1 cellular context compared by ENCODE assay signal in the genomic region with DNA sequence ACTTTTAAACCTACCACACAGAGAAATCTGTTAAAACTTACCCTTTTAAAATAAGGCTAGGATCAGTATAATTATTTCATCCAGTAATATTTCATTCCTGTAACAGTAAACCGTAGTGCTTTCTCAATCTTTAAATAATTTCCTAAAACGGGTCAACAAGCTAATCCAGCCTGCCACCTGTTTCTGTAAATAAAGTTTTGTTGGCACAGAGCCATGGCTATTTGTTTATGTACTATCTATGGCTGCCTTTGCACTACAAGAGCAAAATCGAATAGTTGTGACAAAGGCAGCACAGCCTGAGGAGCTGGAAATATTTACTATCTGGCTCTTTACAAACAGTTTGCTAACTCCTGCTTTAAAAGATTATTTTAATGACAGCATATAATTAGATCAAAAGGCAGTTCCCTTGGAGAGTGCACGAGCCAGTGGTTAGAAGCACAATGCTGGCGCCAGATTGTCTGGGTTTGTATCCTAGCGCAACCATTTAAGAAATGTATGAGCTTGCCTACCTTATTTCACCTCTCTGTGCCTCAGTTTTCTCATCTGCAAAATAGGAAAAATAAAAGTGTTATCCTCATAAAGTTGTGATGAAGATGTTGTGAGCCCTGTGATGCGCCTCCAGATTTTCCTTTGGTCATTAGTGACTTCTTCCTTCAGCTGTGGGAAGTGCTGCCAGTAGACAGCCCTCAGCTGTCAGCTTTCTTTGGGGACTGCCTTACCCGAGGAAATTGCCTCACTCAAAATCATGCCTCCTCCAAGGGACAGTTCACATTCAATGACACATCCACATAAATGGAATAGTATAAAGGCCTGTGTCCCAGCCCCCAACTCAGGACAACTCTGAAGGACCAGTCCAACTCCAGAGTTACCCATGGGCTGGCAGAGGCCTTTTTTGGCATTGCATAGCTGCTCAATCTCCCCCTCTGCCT.
TF ChIP-seq lines count a peak whose summit lies in the region.

No MANE protein-coding gene starts in this region.

TF ChIP-seq in HEK293, 187 proteins besides CTCF, POLR2A, EP300 and RAD21 (continued from another document):
- TF ChIP-seq, protein P1, sequence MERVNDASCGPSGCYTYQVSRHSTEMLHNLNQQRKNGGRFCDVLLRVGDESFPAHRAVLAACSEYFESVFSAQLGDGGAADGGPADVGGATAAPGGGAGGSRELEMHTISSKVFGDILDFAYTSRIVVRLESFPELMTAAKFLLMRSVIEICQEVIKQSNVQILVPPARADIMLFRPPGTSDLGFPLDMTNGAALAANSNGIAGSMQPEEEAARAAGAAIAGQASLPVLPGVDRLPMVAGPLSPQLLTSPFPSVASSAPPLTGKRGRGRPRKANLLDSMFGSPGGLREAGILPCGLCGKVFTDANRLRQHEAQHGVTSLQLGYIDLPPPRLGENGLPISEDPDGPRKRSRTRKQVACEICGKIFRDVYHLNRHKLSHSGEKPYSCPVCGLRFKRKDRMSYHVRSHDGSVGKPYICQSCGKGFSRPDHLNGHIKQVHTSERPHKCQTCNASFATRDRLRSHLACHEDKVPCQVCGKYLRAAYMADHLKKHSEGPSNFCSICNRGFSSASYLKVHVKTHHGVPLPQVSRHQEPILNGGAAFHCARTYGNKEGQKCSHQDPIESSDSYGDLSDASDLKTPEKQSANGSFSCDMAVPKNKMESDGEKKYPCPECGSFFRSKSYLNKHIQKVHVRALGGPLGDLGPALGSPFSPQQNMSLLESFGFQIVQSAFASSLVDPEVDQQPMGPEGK (tag by site-specific recombination; IDR thresholded peaks at IDR 0.05): no peak
- no peak for TF ChIP-seq ZNF658 (tag by site-specific recombination; IDR thresholded peaks at IDR 0.05)
- peak; percentile 95 for TF ChIP-seq TCF7L2 (IDR thresholded peaks at IDR 0.05; ENCODE audit: borderline replicate concordance, low read depth, low read length)
- no peak for TF ChIP-seq RBAK (tag by site-specific recombination; IDR thresholded peaks at IDR 0.05)
- no peak for TF ChIP-seq BCL11B (tag by site-specific recombination; IDR thresholded peaks at IDR 0.05; ENCODE audit: low read depth)
- TF ChIP-seq ZBTB48 (tag by site-specific recombination; IDR thresholded peaks at IDR 0.05): no peak
- TF ChIP-seq ZNF701 (tag by site-specific recombination; IDR thresholded peaks at IDR 0.05): no peak
- no peak for TF ChIP-seq ZNF394 (tag by site-specific recombination; IDR thresholded peaks at IDR 0.05; ENCODE audit: borderline replicate concordance)
- TF ChIP-seq, protein P2, sequence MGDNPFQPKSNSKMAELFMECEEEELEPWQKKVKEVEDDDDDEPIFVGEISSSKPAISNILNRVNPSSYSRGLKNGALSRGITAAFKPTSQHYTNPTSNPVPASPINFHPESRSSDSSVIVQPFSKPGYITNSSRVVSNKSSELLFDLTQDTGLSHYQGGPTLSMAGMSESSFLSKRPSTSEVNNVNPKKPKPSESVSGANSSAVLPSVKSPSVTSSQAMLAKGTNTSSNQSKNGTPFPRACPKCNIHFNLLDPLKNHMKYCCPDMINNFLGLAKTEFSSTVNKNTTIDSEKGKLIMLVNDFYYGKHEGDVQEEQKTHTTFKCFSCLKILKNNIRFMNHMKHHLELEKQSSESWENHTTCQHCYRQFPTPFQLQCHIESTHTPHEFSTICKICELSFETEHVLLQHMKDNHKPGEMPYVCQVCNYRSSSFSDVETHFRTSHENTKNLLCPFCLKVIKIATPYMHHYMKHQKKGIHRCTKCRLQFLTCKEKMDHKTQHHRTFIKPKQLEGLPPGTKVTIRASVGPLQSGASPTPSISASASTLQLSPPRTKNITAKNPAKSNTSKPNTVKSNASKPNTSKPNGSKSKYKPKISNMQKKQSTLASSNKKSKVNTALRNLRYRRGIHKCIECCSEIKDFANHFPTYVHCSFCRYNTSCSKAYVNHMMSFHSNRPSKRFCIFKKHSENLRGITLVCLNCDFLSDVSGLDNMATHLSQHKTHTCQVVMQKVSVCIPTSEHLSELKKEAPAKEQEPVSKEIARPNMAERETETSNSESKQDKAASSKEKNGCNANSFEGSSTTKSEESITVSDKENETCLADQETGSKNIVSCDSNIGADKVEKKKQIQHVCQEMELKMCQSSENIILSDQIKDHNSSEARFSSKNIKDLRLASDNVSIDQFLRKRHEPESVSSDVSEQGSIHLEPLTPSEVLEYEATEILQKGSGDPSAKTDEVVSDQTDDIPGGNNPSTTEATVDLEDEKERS (tag by site-specific recombination; IDR thresholded peaks at IDR 0.05): no peak
- no peak for TF ChIP-seq ZNF555 (tag by site-specific recombination; conservative IDR thresholded peaks at IDR 0.05)
- TF ChIP-seq, protein P3, sequence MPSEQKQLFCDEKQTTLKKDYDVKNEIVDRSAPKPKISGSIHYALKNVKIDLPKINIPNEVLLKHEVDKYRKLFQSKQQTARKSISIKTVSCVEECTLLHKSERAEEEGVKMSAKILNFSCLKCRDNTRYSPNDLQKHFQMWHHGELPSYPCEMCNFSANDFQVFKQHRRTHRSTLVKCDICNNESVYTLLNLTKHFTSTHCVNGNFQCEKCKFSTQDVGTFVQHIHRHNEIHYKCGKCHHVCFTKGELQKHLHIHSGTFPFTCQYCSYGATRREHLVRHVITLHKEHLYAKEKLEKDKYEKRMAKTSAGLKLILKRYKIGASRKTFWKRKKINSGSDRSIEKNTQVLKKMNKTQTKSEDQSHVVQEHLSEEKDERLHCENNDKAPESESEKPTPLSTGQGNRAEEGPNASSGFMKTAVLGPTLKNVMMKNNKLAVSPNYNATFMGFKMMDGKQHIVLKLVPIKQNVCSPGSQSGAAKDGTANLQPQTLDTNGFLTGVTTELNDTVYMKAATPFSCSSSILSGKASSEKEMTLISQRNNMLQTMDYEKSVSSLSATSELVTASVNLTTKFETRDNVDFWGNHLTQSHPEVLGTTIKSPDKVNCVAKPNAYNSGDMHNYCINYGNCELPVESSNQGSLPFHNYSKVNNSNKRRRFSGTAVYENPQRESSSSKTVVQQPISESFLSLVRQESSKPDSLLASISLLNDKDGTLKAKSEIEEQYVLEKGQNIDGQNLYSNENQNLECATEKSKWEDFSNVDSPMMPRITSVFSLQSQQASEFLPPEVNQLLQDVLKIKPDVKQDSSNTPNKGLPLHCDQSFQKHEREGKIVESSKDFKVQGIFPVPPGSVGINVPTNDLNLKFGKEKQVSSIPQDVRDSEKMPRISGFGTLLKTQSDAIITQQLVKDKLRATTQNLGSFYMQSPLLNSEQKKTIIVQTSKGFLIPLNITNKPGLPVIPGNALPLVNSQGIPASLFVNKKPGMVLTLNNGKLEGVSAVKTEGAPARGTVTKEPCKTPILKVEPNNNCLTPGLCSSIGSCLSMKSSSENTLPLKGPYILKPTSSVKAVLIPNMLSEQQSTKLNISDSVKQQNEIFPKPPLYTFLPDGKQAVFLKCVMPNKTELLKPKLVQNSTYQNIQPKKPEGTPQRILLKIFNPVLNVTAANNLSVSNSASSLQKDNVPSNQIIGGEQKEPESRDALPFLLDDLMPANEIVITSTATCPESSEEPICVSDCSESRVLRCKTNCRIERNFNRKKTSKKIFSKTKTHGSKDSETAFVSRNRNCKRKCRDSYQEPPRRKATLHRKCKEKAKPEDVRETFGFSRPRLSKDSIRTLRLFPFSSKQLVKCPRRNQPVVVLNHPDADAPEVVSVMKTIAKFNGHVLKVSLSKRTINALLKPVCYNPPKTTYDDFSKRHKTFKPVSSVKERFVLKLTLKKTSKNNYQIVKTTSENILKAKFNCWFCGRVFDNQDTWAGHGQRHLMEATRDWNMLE (tag by site-specific recombination; conservative IDR thresholded peaks at IDR 0.05; ENCODE audit: low read depth): no peak
- TF ChIP-seq, protein P4, sequence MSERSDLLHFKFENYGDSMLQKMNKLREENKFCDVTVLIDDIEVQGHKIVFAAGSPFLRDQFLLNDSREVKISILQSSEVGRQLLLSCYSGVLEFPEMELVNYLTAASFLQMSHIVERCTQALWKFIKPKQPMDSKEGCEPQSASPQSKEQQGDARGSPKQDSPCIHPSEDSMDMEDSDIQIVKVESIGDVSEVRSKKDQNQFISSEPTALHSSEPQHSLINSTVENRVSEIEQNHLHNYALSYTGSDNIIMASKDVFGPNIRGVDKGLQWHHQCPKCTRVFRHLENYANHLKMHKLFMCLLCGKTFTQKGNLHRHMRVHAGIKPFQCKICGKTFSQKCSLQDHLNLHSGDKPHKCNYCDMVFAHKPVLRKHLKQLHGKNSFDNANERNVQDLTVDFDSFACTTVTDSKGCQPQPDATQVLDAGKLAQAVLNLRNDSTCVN (tag by site-specific recombination; optimal IDR thresholded peaks at IDR 0.05): no peak
- TF ChIP-seq, protein P5, sequence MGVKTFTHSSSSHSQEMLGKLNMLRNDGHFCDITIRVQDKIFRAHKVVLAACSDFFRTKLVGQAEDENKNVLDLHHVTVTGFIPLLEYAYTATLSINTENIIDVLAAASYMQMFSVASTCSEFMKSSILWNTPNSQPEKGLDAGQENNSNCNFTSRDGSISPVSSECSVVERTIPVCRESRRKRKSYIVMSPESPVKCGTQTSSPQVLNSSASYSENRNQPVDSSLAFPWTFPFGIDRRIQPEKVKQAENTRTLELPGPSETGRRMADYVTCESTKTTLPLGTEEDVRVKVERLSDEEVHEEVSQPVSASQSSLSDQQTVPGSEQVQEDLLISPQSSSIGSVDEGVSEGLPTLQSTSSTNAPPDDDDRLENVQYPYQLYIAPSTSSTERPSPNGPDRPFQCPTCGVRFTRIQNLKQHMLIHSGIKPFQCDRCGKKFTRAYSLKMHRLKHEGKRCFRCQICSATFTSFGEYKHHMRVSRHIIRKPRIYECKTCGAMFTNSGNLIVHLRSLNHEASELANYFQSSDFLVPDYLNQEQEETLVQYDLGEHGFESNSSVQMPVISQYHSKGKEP (tag by site-specific recombination; IDR thresholded peaks at IDR 0.05): 0 out of 2 replicates have a peak, but pooled peaks have one; percentile 28
- no peak for TF ChIP-seq ZBTB20 (tag by site-specific recombination; IDR thresholded peaks at IDR 0.05)
- TF ChIP-seq ZNF140 (tag by site-specific recombination; IDR thresholded peaks at IDR 0.05): no peak
- no peak for TF ChIP-seq ZNF76 (tag by site-specific recombination; IDR thresholded peaks at IDR 0.05; ENCODE audit: borderline replicate concordance, low read depth)
- TF ChIP-seq OSR2 (tag by site-specific recombination; IDR thresholded peaks at IDR 0.05): peak; percentile 20; the same call in 1 of the 2 replicates
- no peak for TF ChIP-seq ZNF416 (tag by site-specific recombination; IDR thresholded peaks at IDR 0.05)
- no peak for TF ChIP-seq GLIS2 (tag by site-specific recombination; IDR thresholded peaks at IDR 0.05)
- TF ChIP-seq OVOL3 (tag by site-specific recombination; IDR thresholded peaks at IDR 0.05): no peak
- TF ChIP-seq, protein P6, sequence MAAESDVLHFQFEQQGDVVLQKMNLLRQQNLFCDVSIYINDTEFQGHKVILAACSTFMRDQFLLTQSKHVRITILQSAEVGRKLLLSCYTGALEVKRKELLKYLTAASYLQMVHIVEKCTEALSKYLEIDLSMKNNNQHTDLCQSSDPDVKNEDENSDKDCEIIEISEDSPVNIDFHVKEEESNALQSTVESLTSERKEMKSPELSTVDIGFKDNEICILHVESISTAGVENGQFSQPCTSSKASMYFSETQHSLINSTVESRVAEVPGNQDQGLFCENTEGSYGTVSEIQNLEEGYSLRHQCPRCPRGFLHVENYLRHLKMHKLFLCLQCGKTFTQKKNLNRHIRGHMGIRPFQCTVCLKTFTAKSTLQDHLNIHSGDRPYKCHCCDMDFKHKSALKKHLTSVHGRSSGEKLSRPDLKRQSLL (tag by site-specific recombination; IDR thresholded peaks at IDR 0.05): no peak
- no peak for TF ChIP-seq GLIS1 (tag by site-specific recombination; IDR thresholded peaks at IDR 0.05)
- TF ChIP-seq ZNF768 (tag by site-specific recombination; IDR thresholded peaks at IDR 0.05): no peak
- no peak for TF ChIP-seq ZNF112 (tag by site-specific recombination; IDR thresholded peaks at IDR 0.05)
- no peak for TF ChIP-seq YY2 (tag by site-specific recombination; IDR thresholded peaks at IDR 0.05)
